In the genomic region with DNA sequence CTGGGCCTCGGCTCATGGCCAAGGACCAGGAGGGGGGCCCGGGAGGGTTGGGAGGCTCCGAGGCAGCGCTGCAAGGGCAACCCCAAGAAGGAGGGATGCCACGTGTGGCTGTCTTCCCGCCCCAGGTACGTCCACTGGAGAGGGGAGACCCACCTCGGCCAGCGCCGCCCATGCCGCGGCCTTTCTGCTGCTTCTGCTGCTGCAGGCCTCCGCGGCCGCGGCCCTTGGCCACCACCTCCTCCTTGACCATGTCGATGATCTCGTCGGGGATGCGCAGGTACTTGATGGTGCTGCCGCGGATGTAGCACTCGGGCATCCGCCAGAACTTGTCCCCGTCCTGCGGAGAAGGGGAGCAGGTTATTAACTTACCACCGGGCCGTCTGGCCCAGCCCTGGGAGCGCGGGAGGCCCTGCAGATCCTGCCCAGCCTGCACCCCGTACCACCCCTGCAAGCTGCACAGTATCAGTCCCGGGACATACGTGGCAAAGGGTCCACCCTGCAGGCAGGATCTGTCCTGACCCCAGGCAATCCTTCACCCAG, we compare ENCODE assay signal across 16 cellular contexts. TPM values are rescaled to one million over a fixed set of nuclear protein-coding genes. Genes with fewer than 3 reads are reported as not detected.
DNase-seq lines count a peak whose midpoint lies in the region; TF ChIP-seq lines count a peak whose summit lies in the region.
"Had no signal": no experiment of that assay in that cellular context is flagged by ENCODE, and none has a peak within 500 bp of the region (broad histone marks: within the 10 kb centered on the region; RNA-seq: fewer than 3 reads in every experiment).

No MANE protein-coding gene starts in this region.

- peaks cover 53 to 74% (median 63%) of the 10 kb centered on the region in 11 experiments for H3K36me3 ChIP-seq in BLaER1 treated with 17β-estradiol and CSF1 and Interleukin-3, amounts not matched to agents 10 nM and 100 nM
- H3K36me3 ChIP-seq in Peyer's patch (peaks cover 0 to 35% (median 0%) of the 10 kb centered on the region in 3 donors), osteoblast (ENCODE audit: insufficient read depth, low read length) (peaks cover 22% of the 10 kb centered on the region)

- peak overlapping the region in 6 of 11 experiments; percentile 40 to 98 (median 94); a peak in 6 of 22 replicates for H3K27ac ChIP-seq in BLaER1 treated with 17β-estradiol and CSF1 and Interleukin-3, amounts not matched to agents 10 nM and 100 nM
- H3K27ac ChIP-seq in Peyer's patch (peak overlapping the region in 3 of 4 donors; percentile 64 to 91 (median 85)), osteoblast (ENCODE audit: low read depth, low read length) (no peak overlapping the region)
- H3K27ac ChIP-seq: KMS-11, SK-N-MC had no signal

- H3K4me3 ChIP-seq in BLaER1 treated with 17β-estradiol and CSF1 and Interleukin-3, amounts not matched to agents 10 nM and 100 nM = no peak overlapping the region
- H3K4me3 ChIP-seq in Peyer's patch (no peak overlapping the region), osteoblast (ENCODE audit: insufficient read depth, low read length) (no peak overlapping the region)
- H3K4me3 ChIP-seq: SK-N-MC had no signal

- no peak for TF ChIP-seq POLR2A in Peyer's patch (IDR thresholded peaks at IDR 0.05)

- H2AFZ ChIP-seq in osteoblast (ENCODE audit: low read length) = no peak overlapping the region

- DNase-seq in GM03348 (ENCODE audit: low spot score) = peak; percentile 1
- DNase-seq in Peyer's patch = no peak
- DNase-seq in osteoblast (ENCODE audit: insufficient read length, low spot score, missing footprints) = peak; percentile 17
- DNase-seq in NCI-H1417 (lab: John Stamatoyannopoulos, UW) = no peak
- DNase-seq in SKM-1 (lab: John Stamatoyannopoulos, UW; ENCODE audit: unreplicated experiment) = no peak
- no peak for DNase-seq in NCI-H2227 treated with DMSO at 0.1 percent for 48 hours (lab: John Stamatoyannopoulos, UW)
- DNase-seq: BE2C, DMS 273 treated with DMSO at 0.1 percent for 48 hours, GDM1, NCI-H2081 treated with DMSO at 0.1 percent for 48 hours, NCI-H510A treated with DMSO at 0.1 percent for 48 hours, Right ventricle myocardium superior, T-helper 1 cell had no signal

- peaks cover 0 to 13% (median 0%) of the 10 kb centered on the region in 11 experiments; a peak in 4 of 22 replicates for H4K20me1 ChIP-seq in BLaER1 treated with 17β-estradiol and CSF1 and Interleukin-3, amounts not matched to agents 10 nM and 100 nM
- no peaks in the 10 kb centered on the region for H4K20me1 ChIP-seq in osteoblast (ENCODE audit: insufficient read depth, low read length)

- no peaks in the 10 kb centered on the region for H3K9me3 ChIP-seq in BLaER1 treated with 17β-estradiol and CSF1 and Interleukin-3, amounts not matched to agents 10 nM and 100 nM (replicated peaks in 1 of 11)
- H3K9me3 ChIP-seq in Peyer's patch (no peaks in the 10 kb centered on the region), osteoblast (ENCODE audit: low read depth, low read length) (no peaks in the 10 kb centered on the region)
- H3K9me3 ChIP-seq: BE2C had no signal

- H3K79me2 ChIP-seq in osteoblast (ENCODE audit: insufficient read depth, low read length) = peaks cover 9% of the 10 kb centered on the region

- no peak for TF ChIP-seq CTCF in Peyer's patch (IDR thresholded peaks at IDR 0.05)
- no peak for TF ChIP-seq CTCF in osteoblast (IDR thresholded peaks at IDR 0.05; ENCODE audit: extremely low read depth, low read depth, low read length)

- H3K27me3 ChIP-seq in BLaER1 treated with 17β-estradiol and CSF1 and Interleukin-3, amounts not matched to agents 10 nM and 100 nM = no peaks in the 10 kb centered on the region
- H3K27me3 ChIP-seq in Peyer's patch (no peaks in the 10 kb centered on the region), osteoblast (ENCODE audit: insufficient read depth, low read length) (no peaks in the 10 kb centered on the region)
- H3K27me3 ChIP-seq: BE2C had no signal

- H3K4me2 ChIP-seq in BLaER1 treated with 17β-estradiol and CSF1 and Interleukin-3, amounts not matched to agents 10 nM and 100 nM = peak overlapping the region in 8 of 11 experiments; percentile 88 to 99 (median 96); a peak in 8 of 22 replicates
- H3K4me2 ChIP-seq in osteoblast (ENCODE audit: insufficient read depth, low read length) = no peak overlapping the region
- H3K4me2 ChIP-seq: KMS-11 had no signal

- peaks cover 48 to 69% (median 51%) of the 10 kb centered on the region in 10 experiments for H3K4me1 ChIP-seq in BLaER1 treated with 17β-estradiol and CSF1 and Interleukin-3, amounts not matched to agents 10 nM and 100 nM
- H3K4me1 ChIP-seq in Peyer's patch (peaks cover 16 to 48% (median 20%) of the 10 kb centered on the region in 4 donors), osteoblast (ENCODE audit: insufficient read depth, low read length) (peaks cover 17% of the 10 kb centered on the region)

- peak overlapping the region in 4 of 11 experiments; percentile 44 to 90 (median 84); a peak in 3 of 22 replicates for H3K9ac ChIP-seq in BLaER1 treated with 17β-estradiol and CSF1 and Interleukin-3, amounts not matched to agents 10 nM and 100 nM
- H3K9ac ChIP-seq: KMS-11 had no signal

RNA-seq across cellular contexts. Expression of gene LSM4, which starts 13.3 kb away (rescaled TPM):
- total RNA-seq in Peyer's patch (100 to 1,000 TPM; 102 to 193 (median 178) TPM), osteoblast (74.3 and 74.6 TPM in 2 replicates)

RNA-seq across cellular contexts. Expression of gene JUND, which starts 28.2 kb away (rescaled TPM):
- total RNA-seq in Peyer's patch = 100 to 1,000 TPM; 629 to 753 (median 680) TPM
- 170 and 172 TPM in 2 replicates for total RNA-seq in osteoblast

RNA-seq across cellular contexts. Expression of gene PGPEP1, which starts 30.8 kb away (rescaled TPM):
- 100 to 1,000 TPM in 1 of 4 donors, 10 to 100 TPM in 3; 45.4 to 138 (median 89.2) TPM for total RNA-seq in Peyer's patch
- 31.1 and 56.3 TPM in 2 replicates for total RNA-seq in osteoblast

RNA-seq across cellular contexts. Expression of gene IQCN, which starts 35.3 kb away (rescaled TPM):
- 10 to 100 TPM in 2 of 4 donors, 1 to 10 TPM in 2; 7.4 to 40.2 (median 17.0) TPM for total RNA-seq in Peyer's patch
- total RNA-seq in osteoblast = 2.5 and 3.5 TPM in 2 replicates

Comparison
In these comparisons a context has a peak if more than half of its experiments do, and no peak if none do; other contexts are left out.
1. DNase-seq: peak in GM03348 (single experiment) and osteoblast (single experiment); none in Peyer's patch (0 of 3), NCI-H1417 (0 of 3), SKM-1 (single experiment) and NCI-H2227 treated with DMSO at 0.1 percent for 48 hours (single experiment).